Comparison of ENCODE assay signal across 1 cellular context in genomic region chr2:215841175-215841816, GRCh38.
TF ChIP-seq lines count a peak whose summit lies in the region.

No MANE protein-coding gene starts in this region.

TF ChIP-seq in HepG2, 621 proteins besides CTCF, POLR2A, EP300 and RAD21 (continued from another document):
- TF ChIP-seq, protein P1, sequence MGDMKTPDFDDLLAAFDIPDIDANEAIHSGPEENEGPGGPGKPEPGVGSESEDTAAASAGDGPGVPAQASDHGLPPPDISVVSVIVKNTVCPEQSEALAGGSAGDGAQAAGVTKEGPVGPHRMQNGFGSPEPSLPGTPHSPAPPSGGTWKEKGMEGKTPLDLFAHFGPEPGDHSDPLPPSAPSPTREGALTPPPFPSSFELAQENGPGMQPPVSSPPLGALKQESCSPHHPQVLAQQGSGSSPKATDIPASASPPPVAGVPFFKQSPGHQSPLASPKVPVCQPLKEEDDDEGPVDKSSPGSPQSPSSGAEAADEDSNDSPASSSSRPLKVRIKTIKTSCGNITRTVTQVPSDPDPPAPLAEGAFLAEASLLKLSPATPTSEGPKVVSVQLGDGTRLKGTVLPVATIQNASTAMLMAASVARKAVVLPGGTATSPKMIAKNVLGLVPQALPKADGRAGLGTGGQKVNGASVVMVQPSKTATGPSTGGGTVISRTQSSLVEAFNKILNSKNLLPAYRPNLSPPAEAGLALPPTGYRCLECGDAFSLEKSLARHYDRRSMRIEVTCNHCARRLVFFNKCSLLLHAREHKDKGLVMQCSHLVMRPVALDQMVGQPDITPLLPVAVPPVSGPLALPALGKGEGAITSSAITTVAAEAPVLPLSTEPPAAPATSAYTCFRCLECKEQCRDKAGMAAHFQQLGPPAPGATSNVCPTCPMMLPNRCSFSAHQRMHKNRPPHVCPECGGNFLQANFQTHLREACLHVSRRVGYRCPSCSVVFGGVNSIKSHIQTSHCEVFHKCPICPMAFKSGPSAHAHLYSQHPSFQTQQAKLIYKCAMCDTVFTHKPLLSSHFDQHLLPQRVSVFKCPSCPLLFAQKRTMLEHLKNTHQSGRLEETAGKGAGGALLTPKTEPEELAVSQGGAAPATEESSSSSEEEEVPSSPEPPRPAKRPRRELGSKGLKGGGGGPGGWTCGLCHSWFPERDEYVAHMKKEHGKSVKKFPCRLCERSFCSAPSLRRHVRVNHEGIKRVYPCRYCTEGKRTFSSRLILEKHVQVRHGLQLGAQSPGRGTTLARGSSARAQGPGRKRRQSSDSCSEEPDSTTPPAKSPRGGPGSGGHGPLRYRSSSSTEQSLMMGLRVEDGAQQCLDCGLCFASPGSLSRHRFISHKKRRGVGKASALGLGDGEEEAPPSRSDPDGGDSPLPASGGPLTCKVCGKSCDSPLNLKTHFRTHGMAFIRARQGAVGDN (CRISPR knock-in tag; IDR thresholded peaks at IDR 0.05): peak; percentile 37; the same call in 1 of the 2 replicates
